2 cellular contexts compared by ENCODE assay signal in genomic region chr17:71505981-71506380, GRCh38.
TF ChIP-seq lines count a peak whose summit lies in the region.

No MANE protein-coding gene starts in this region.

TF ChIP-seq in A549, 52 proteins besides CTCF, POLR2A, EP300 and RAD21 (continued from another document):
- TF ChIP-seq MAFK (IDR thresholded peaks at IDR 0.05; ENCODE audit: partially characterized antibody) (peak; percentile 78), ZC3H11A (IDR thresholded peaks at IDR 0.05) (no peak)

TF ChIP-seq in IMR-90, 13 proteins besides CTCF, POLR2A, EP300 and RAD21:
- no peak for TF ChIP-seq USF2 (IDR thresholded peaks at IDR 0.05; ENCODE audit: low read depth, low read length)
- TF ChIP-seq BHLHE40 (IDR thresholded peaks at IDR 0.05; ENCODE audit: low read depth, low read length) = no peak
- TF ChIP-seq RCOR1 (IDR thresholded peaks at IDR 0.05; ENCODE audit: insufficient replicate concordance, low read length) = no peak
- no peak for TF ChIP-seq RFX5 (IDR thresholded peaks at IDR 0.05; ENCODE audit: low read depth, low read length)
- no peak for TF ChIP-seq NFE2L2 (IDR thresholded peaks at IDR 0.05; ENCODE audit: low read depth, low read length)
- TF ChIP-seq MAFK (IDR thresholded peaks at IDR 0.05; ENCODE audit: low read depth, low read length) = peak; percentile 65
